20 cellular contexts compared by ENCODE assay signal in genomic region chr7:120259382-120259781, GRCh38. TPM values are rescaled to one million over a fixed set of nuclear protein-coding genes. Genes with fewer than 3 reads are reported as not detected.
DNase-seq lines count a peak whose midpoint lies in the region; ATAC-seq, FAIRE-seq and TF ChIP-seq lines count a peak whose summit lies in the region.
"Had no signal": no experiment of that assay in that cellular context is flagged by ENCODE, and none has a peak within 500 bp of the region (broad histone marks: within the 10 kb centered on the region; RNA-seq: fewer than 3 reads in every experiment).

No MANE protein-coding gene starts in this region.

- no peak overlapping the region for H2AFZ ChIP-seq in astrocyte (ENCODE audit: low read depth, low read length)
- no peak overlapping the region for H2AFZ ChIP-seq in fibroblast of lung (ENCODE audit: low read length)

- in situ Hi-C loops in GM13977 (cut with MboI; ENCODE audit: low pct_unique_long_range_greater_than_20kb, low sequenced_read_pairs, unreplicated experiment), result loop anchor here (25.0 kb wide), 1 partner anchor 322 kb away; no protein-coding TSS in a partner anchor

- H3K9me3 ChIP-seq in astrocyte (ENCODE audit: insufficient read depth, low read depth, low read length) (peaks cover 4% of the 10 kb centered on the region), fibroblast of lung (ENCODE audit: control insufficient read depth, insufficient read depth, low read depth, low read length) (no peaks in the 10 kb centered on the region), skeletal muscle satellite cell (replicated peaks; ENCODE audit: low read length) (no peaks in the 10 kb centered on the region)
- H3K9me3 ChIP-seq: BE2C had no signal

- H4K20me1 ChIP-seq in astrocyte (ENCODE audit: insufficient read depth, low read length) (no peaks in the 10 kb centered on the region), fibroblast of lung (ENCODE audit: control insufficient read depth, extremely low read depth, insufficient read depth, low read length) (no peaks in the 10 kb centered on the region)

- no peaks in the 10 kb centered on the region for H3K79me2 ChIP-seq in astrocyte (ENCODE audit: insufficient read depth, low read length)
- no peaks in the 10 kb centered on the region for H3K79me2 ChIP-seq in fibroblast of lung (ENCODE audit: control insufficient read depth, insufficient read depth, low read length)

- H3K27me3 ChIP-seq in astrocyte (ENCODE audit: insufficient read depth, low read length) (no peaks in the 10 kb centered on the region), fibroblast of lung (ENCODE audit: control insufficient read depth, insufficient read depth, low read length) (no peaks in the 10 kb centered on the region), skeletal muscle satellite cell (ENCODE audit: control insufficient read depth, insufficient read depth, low read length) (no peaks in the 10 kb centered on the region)
- H3K27me3 ChIP-seq: BE2C had no signal

- H3K4me1 Mint-ChIP-seq in astrocyte (ENCODE audit: low read depth, unreplicated experiment), result no peaks in the 10 kb centered on the region
- H3K4me1 Mint-ChIP-seq: CD4-positive, alpha-beta memory T cell had no signal

- H3K4me2 ChIP-seq in astrocyte (ENCODE audit: low read length) (peak overlapping the region; percentile 17), fibroblast of lung (ENCODE audit: extremely low read depth, insufficient read depth, low read length) (no peak overlapping the region), skeletal muscle satellite cell (ENCODE audit: low read length) (peak overlapping the region; percentile 9)

- TF ChIP-seq CTCF in astrocyte (IDR thresholded peaks at IDR 0.05; ENCODE audit: insufficient read depth, low read depth, low read length) (no peak), fibroblast of lung (conservative IDR thresholded peaks at IDR 0.05 in 1 of 2, IDR thresholded peaks at IDR 0.05 in 1 of 2; ENCODE audit: low read depth in 1 of 2, low read length in 2 of 2) (no peak), GM13977 (IDR thresholded peaks at IDR 0.05; ENCODE audit: extremely low read depth, insufficient read depth, missing control alignments) (no peak)

- ATAC-seq in HG02981 (IDR thresholded peaks at IDR 0.05; ENCODE audit: unreplicated experiment), result no peak
- ATAC-seq: Panc1 had no signal

- FAIRE-seq in astrocyte (lab: Jason Lieb, UNC), result no peak

- no peak overlapping the region for H3K27ac Mint-ChIP-seq in astrocyte (ENCODE audit: unreplicated experiment)
- H3K27ac Mint-ChIP-seq: CD4-positive, alpha-beta memory T cell; H9 had no signal

- H3K27ac ChIP-seq in astrocyte (ENCODE audit: low read depth, low read length) (no peak overlapping the region), fibroblast of lung (ENCODE audit: insufficient read depth, low read length) (no peak overlapping the region)

- H3K9ac ChIP-seq in astrocyte (ENCODE audit: low read length) (no peak overlapping the region), fibroblast of lung (ENCODE audit: insufficient read depth, low read length) (no peak overlapping the region), skeletal muscle satellite cell (ENCODE audit: low read depth, low read length) (no peak overlapping the region)

- no peaks in the 10 kb centered on the region for H3K27me3 Mint-ChIP-seq in astrocyte (ENCODE audit: low read depth, unreplicated experiment)
- H3K27me3 Mint-ChIP-seq: CD4-positive, alpha-beta memory T cell had no signal

- no peaks in the 10 kb centered on the region for H3K4me1 ChIP-seq in astrocyte (ENCODE audit: insufficient read depth, low read length)
- H3K4me1 ChIP-seq in fibroblast of lung (ENCODE audit: control insufficient read depth, extremely low read depth, insufficient read depth, low read length), result no peaks in the 10 kb centered on the region
- peaks cover 7% of the 10 kb centered on the region for H3K4me1 ChIP-seq in skeletal muscle satellite cell (ENCODE audit: control insufficient read depth, insufficient read depth, low read length)
- H3K4me1 ChIP-seq: BE2C had no signal

- H3K9me3 Mint-ChIP-seq in astrocyte (ENCODE audit: unreplicated experiment), result peaks cover 5% of the 10 kb centered on the region

- H3K4me3 ChIP-seq in astrocyte (ENCODE audit: insufficient read depth, low read depth, low read length) (no peak overlapping the region), fibroblast of lung (replicated peaks in 1 of 4; ENCODE audit: control extremely low read depth in 1 of 4, insufficient read depth in 1 of 4, low read depth in 3 of 4, low read length in 4 of 4) (no peak overlapping the region), skeletal muscle satellite cell (ENCODE audit: low read length) (no peak overlapping the region)

- no peaks in the 10 kb centered on the region for H3K36me3 ChIP-seq in astrocyte (ENCODE audit: insufficient read depth, low read length)
- no peaks in the 10 kb centered on the region for H3K36me3 ChIP-seq in fibroblast of lung (ENCODE audit: control insufficient read depth, insufficient read depth, low read length)
- no peaks in the 10 kb centered on the region for H3K36me3 ChIP-seq in skeletal muscle satellite cell (ENCODE audit: insufficient read depth, low read length)
- H3K36me3 ChIP-seq: BE2C had no signal

- no peak overlapping the region for H3K4me3 Mint-ChIP-seq in astrocyte (ENCODE audit: unreplicated experiment)
- H3K4me3 Mint-ChIP-seq: CD4-positive, alpha-beta memory T cell; H9 had no signal

- H3K36me3 Mint-ChIP-seq in astrocyte (ENCODE audit: low read depth, unreplicated experiment), result no peaks in the 10 kb centered on the region
- H3K36me3 Mint-ChIP-seq: CD4-positive, alpha-beta memory T cell had no signal

- peak; percentile 37 for DNase-seq in HS-5 (ENCODE audit: low read depth)
- peak; percentile 56 for DNase-seq in astrocyte (ENCODE audit: low read depth)
- peak; percentile 39 to 59 for DNase-seq in fibroblast of lung (ENCODE audit: low read depth in 2 of 2)
- no peak for DNase-seq in DMS79 treated with DMSO at 0.1 percent for 48 hours (lab: John Stamatoyannopoulos, UW)
- no peak for DNase-seq in GM13977 (ENCODE audit: low spot score)
- DNase-seq: BE2C; CD4-positive, alpha-beta memory T cell; DMS79; GDM1; H9; Kasumi-1; MV-4-11; NCI-H1436; NCI-H2081; NCI-H2227 treated with DMSO at 0.1 percent for 48 hours; NCI-H69; Right ventricle myocardium superior had no signal

RNA-seq across cellular contexts. Expression of gene KCND2, which starts 13.6 kb away (rescaled TPM):
- total RNA-seq in astrocyte, result 0.24 and 0.30 TPM in 2 replicates
- total RNA-seq in fibroblast of lung, result 2.1 TPM in 2 replicates
- polyA plus RNA-seq in fibroblast of lung, result 1.2 and 6.1 TPM in 2 replicates
- 0.56 and 2.9 TPM in 2 replicates for polyA plus RNA-seq in fibroblast of lung (2012)
- 0.44 and 5.9 TPM in 2 replicates for polyA minus RNA-seq in fibroblast of lung (ENCODE audit: low replicate concordance)
- 2.2 and 2.5 TPM in 2 replicates for total RNA-seq in skeletal muscle satellite cell (2012; rRNA removed)
- total RNA-seq: CD4-positive, alpha-beta memory T cell; Right ventricle myocardium superior had no signal
- polyA plus RNA-seq: CD4-positive, alpha-beta memory T cell had no signal

Comparison
In these comparisons a context has a peak if more than half of its experiments do, and no peak if none do; other contexts are left out.
1. DNase-seq: peak in HS-5 (single experiment), astrocyte (single experiment) and fibroblast of lung (2 of 2); none in DMS79 treated with DMSO at 0.1 percent for 48 hours (single experiment) and GM13977 (single experiment).